1 cellular context compared by ENCODE assay signal in the genomic region with DNA sequence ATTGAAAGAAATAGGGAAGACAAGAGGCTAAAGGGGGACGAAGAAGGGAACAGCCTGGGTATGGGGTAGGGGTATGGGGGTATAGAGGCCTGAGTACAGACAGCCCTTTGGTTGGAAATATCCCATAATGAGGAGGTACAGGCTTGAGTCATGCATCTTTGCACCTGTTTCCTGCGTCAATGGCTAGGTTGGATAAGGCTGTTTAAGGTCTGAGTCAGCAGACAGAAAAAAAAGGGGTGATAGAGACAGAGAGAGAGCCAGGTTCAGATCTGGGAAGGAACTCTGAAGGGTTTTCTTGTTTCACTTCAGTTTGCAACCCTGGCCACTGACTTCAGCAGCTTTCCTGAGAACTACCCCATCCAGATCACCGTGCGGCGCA.
TF ChIP-seq lines count a peak whose summit lies in the region.

No MANE protein-coding gene starts in this region.

TF ChIP-seq in GM23338, 12 proteins besides CTCF, POLR2A, EP300 and RAD21 (continued from another document):
- TF ChIP-seq, protein P1, sequence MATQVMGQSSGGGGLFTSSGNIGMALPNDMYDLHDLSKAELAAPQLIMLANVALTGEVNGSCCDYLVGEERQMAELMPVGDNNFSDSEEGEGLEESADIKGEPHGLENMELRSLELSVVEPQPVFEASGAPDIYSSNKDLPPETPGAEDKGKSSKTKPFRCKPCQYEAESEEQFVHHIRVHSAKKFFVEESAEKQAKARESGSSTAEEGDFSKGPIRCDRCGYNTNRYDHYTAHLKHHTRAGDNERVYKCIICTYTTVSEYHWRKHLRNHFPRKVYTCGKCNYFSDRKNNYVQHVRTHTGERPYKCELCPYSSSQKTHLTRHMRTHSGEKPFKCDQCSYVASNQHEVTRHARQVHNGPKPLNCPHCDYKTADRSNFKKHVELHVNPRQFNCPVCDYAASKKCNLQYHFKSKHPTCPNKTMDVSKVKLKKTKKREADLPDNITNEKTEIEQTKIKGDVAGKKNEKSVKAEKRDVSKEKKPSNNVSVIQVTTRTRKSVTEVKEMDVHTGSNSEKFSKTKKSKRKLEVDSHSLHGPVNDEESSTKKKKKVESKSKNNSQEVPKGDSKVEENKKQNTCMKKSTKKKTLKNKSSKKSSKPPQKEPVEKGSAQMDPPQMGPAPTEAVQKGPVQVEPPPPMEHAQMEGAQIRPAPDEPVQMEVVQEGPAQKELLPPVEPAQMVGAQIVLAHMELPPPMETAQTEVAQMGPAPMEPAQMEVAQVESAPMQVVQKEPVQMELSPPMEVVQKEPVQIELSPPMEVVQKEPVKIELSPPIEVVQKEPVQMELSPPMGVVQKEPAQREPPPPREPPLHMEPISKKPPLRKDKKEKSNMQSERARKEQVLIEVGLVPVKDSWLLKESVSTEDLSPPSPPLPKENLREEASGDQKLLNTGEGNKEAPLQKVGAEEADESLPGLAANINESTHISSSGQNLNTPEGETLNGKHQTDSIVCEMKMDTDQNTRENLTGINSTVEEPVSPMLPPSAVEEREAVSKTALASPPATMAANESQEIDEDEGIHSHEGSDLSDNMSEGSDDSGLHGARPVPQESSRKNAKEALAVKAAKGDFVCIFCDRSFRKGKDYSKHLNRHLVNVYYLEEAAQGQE (IDR thresholded peaks at IDR 0.05; ENCODE audit: unreplicated experiment): no peak
- TF ChIP-seq POLR2AphosphoS5 (IDR thresholded peaks at IDR 0.05; ENCODE audit: low read depth) (no peak), EZH2phosphoT487 (IDR thresholded peaks at IDR 0.05; ENCODE audit: unreplicated experiment) (no peak), CREB1 (CRISPR knock-in tag; IDR thresholded peaks at IDR 0.05; ENCODE audit: low read depth) (no peak), STAT1 (IDR thresholded peaks at IDR 0.05; ENCODE audit: unreplicated experiment) (no peak), ETS1 (IDR thresholded peaks at IDR 0.05) (no peak)
